19 cellular contexts compared by ENCODE assay signal in genomic region chr2:157783180-157783579, GRCh38.
A peak's percentile ranks its signal among the peaks of the same experiment; 100 is the strongest.
DNase-seq lines count a peak whose midpoint lies in the region; ATAC-seq, FAIRE-seq and TF ChIP-seq lines count a peak whose summit lies in the region.
"Had no signal": no experiment of that assay in that cellular context is flagged by ENCODE, and none has a peak within 500 bp of the region (broad histone marks: within the 10 kb centered on the region; RNA-seq: fewer than 3 reads in every experiment).

No MANE protein-coding gene starts in this region.

- no peaks in the 10 kb centered on the region for H3K9me3 Mint-ChIP-seq in glutamatergic neuron (ENCODE audit: unreplicated experiment)
- H3K9me3 Mint-ChIP-seq: CD8-positive, alpha-beta memory T cell; GM23338 had no signal

- no peaks in the 10 kb centered on the region for H3K27me3 Mint-ChIP-seq in glutamatergic neuron (ENCODE audit: unreplicated experiment)
- H3K27me3 Mint-ChIP-seq: CD8-positive, alpha-beta memory T cell had no signal

- in situ Hi-C loops in HAP-1 (cut with MboI; ENCODE audit: low sequenced_read_pairs): loop anchor here (5.0 kb wide), 1 partner anchor 229 kb away; no protein-coding TSS in a partner anchor

- WGBS in A549 (ENCODE audit: missing lambda C conversion rate): 23% methylated on average over 2 of the region's 2 CpGs
- WGBS in liver: 18% methylated on average over 2 of the region's 2 CpGs
- 17 to 52% (median 17%) methylated on average over 2 of the region's 2 CpGs for WGBS in small intestine, 3 donors

- POLR2A ChIA-PET in A549 (lab: Yijun Ruan, JAX): interaction anchor here (2.8 kb wide), 1 partner anchor 93 kb away, joined by 17 read pairs; the partner anchor contains the start of gene ACVR1

- FAIRE-seq in A549 (lab: Jason Lieb, UNC) (no peak), small intestine (lab: Jason Lieb, UNC) (no peak)
- FAIRE-seq: G401.6, GM12892 had no signal

- H3K4me3 ChIP-seq in A549 (no peak overlapping the region), colonic mucosa (no peak overlapping the region), liver (ENCODE audit: low read depth in 1 of 3, low read length in 3 of 3) (no peak overlapping the region), small intestine (ENCODE audit: low read depth in 1 of 2, low read length in 2 of 2) (no peak overlapping the region), HAP-1 (no peak overlapping the region)
- H3K4me3 ChIP-seq: GM23338 had no signal

- CTCF ChIA-PET in A549 (lab: Yijun Ruan, JAX): no interaction called here

- H3K4me1 Mint-ChIP-seq in glutamatergic neuron (ENCODE audit: low read depth, unreplicated experiment): peaks cover 16% of the 10 kb centered on the region

- peak overlapping the region; percentile 12; the same call in 1 of the 3 replicates for H3K4me2 ChIP-seq in A549
- H3K4me2 ChIP-seq: GM23338 had no signal

- TF ChIP-seq CTCF in A549 (IDR thresholded peaks at IDR 0.05): no peak
- no peak for TF ChIP-seq CTCF in colonic mucosa (IDR thresholded peaks at IDR 0.05)
- TF ChIP-seq CTCF in liver (IDR thresholded peaks at IDR 0.05; ENCODE audit: low read depth, low read length, missing input control): no peak
- no peak for TF ChIP-seq CTCF in glutamatergic neuron (IDR thresholded peaks at IDR 0.05; ENCODE audit: partially characterized antibody, unreplicated experiment)

- H3K9ac ChIP-seq in colonic mucosa (ENCODE audit: low read depth in 2 of 2, low read length in 2 of 2) (peak overlapping the region in 1 of 2 donors; percentile 36), liver (ENCODE audit: low read depth in 1 of 2, low read length in 2 of 2) (no peak overlapping the region)

- no peak overlapping the region for H3K4me3 Mint-ChIP-seq in glutamatergic neuron (ENCODE audit: unreplicated experiment)
- H3K4me3 Mint-ChIP-seq: CD8-positive, alpha-beta memory T cell; GM23338 had no signal

- no peak for DNase-seq in A549 (ENCODE audit: low read depth in 1 of 2, low spot score in 1 of 2)
- no peak for DNase-seq in colonic mucosa
- DNase-seq in small intestine: peak; percentile 46
- DNase-seq in sciatic nerve (ENCODE audit: low spot score): no peak
- no peak for DNase-seq in glutamatergic neuron
- DNase-seq in HAP-1 (ENCODE audit: low spot score in 2 of 2): no peak
- DNase-seq: CD8-positive, alpha-beta memory T cell; HCEC 1CT; NCI-H1694; NCI-H2081; NCI-H2171; NCI-H524 treated with DMSO at 0.1 percent for 48 hours had no signal

- no peak for TF ChIP-seq EP300 in A549 (IDR thresholded peaks at IDR 0.05)

- H3K27ac ChIP-seq in A549 (no peak overlapping the region), colonic mucosa (peak overlapping the region; percentile 85), liver (ENCODE audit: low read depth in 1 of 2, low read length in 2 of 2) (peak overlapping the region; percentile 85 to 96), small intestine (ENCODE audit: low read depth in 1 of 2, low read length in 1 of 2) (no peak overlapping the region)
- H3K27ac ChIP-seq: C4-2B had no signal

- no peaks in the 10 kb centered on the region for H3K36me3 Mint-ChIP-seq in glutamatergic neuron (ENCODE audit: unreplicated experiment)

- no peak for TF ChIP-seq POLR2A in A549 (IDR thresholded peaks at IDR 0.05; ENCODE audit: low read length)

- TF ChIP-seq RAD21 in A549 (conservative IDR thresholded peaks at IDR 0.05 in 1 of 2, IDR thresholded peaks at IDR 0.05 in 1 of 2) (no peak), liver (IDR thresholded peaks at IDR 0.05) (peak in 1 of 2 donors; percentile 30)

- ATAC-seq in A549: no peak
- ATAC-seq in sciatic nerve: no peak
- no peak for ATAC-seq in HG03025 (IDR thresholded peaks at IDR 0.05; ENCODE audit: low FRiP score, unreplicated experiment)
- ATAC-seq: GM23338, Right ventricle myocardium inferior had no signal

- no peak overlapping the region for H3K27ac Mint-ChIP-seq in glutamatergic neuron (ENCODE audit: unreplicated experiment)
- H3K27ac Mint-ChIP-seq: GM23338 had no signal

- intact Hi-C loops in colonic mucosa (cut with DNase I) (no loop called here), sciatic nerve (cut with DNase I) (no loop called here)

- H3K4me1 ChIP-seq in A549: peaks cover 51% of the 10 kb centered on the region
- H3K4me1 ChIP-seq in colonic mucosa: no peaks in the 10 kb centered on the region
- peaks cover 8 to 55% (median 43%) of the 10 kb centered on the region in 4 donors for H3K4me1 ChIP-seq in liver (ENCODE audit: control insufficient read depth in 4 of 4, insufficient read depth in 4 of 4, low read length in 3 of 4)
- H3K4me1 ChIP-seq in small intestine (ENCODE audit: control insufficient read depth in 2 of 2, insufficient read depth in 1 of 2, low read depth in 1 of 2, low read length in 1 of 2): peaks cover 2 to 26% of the 10 kb centered on the region in 2 donors
- H3K4me1 ChIP-seq in HAP-1: peaks cover 30% of the 10 kb centered on the region

- H3K9me3 ChIP-seq in A549 (no peaks in the 10 kb centered on the region), colonic mucosa (no peaks in the 10 kb centered on the region), liver (ENCODE audit: control insufficient read depth in 4 of 4, low read length in 3 of 4) (no peaks in the 10 kb centered on the region), small intestine (ENCODE audit: control insufficient read depth, low read depth) (no peaks in the 10 kb centered on the region), HAP-1 (no peaks in the 10 kb centered on the region)

- H3K36me3 ChIP-seq in colonic mucosa (no peaks in the 10 kb centered on the region), liver (ENCODE audit: control insufficient read depth in 4 of 4, insufficient read depth in 3 of 4, low read depth in 1 of 4, low read length in 3 of 4) (peaks cover 4 to 13% (median 9%) of the 10 kb centered on the region in 4 donors), small intestine (ENCODE audit: control insufficient read depth in 2 of 2, insufficient read depth in 2 of 2, low read length in 2 of 2) (peaks cover 0 to 6% of the 10 kb centered on the region in 2 donors), HAP-1 (replicated peaks) (no peaks in the 10 kb centered on the region)

- no peaks in the 10 kb centered on the region for H3K27me3 ChIP-seq in colonic mucosa
- no peaks in the 10 kb centered on the region for H3K27me3 ChIP-seq in liver (ENCODE audit: control insufficient read depth in 4 of 4, insufficient read depth in 4 of 4, low read length in 3 of 4)
- no peaks in the 10 kb centered on the region for H3K27me3 ChIP-seq in small intestine (ENCODE audit: control insufficient read depth in 2 of 2, insufficient read depth in 2 of 2, low read length in 2 of 2)
- no peaks in the 10 kb centered on the region for H3K27me3 ChIP-seq in HAP-1 (ENCODE audit: low read depth)

TF ChIP-seq in A549, 52 proteins besides CTCF, POLR2A, EP300 and RAD21:
- TF ChIP-seq EHMT2 (IDR thresholded peaks at IDR 0.05; ENCODE audit: low read depth): no peak
- TF ChIP-seq MYC (IDR thresholded peaks at IDR 0.05; ENCODE audit: borderline replicate concordance, low read length): no peak
- TF ChIP-seq ZNF302 (CRISPR knock-in tag; IDR thresholded peaks at IDR 0.05): no peak
- no peak for TF ChIP-seq HES2 (IDR thresholded peaks at IDR 0.05)

TF ChIP-seq in liver, 16 proteins besides CTCF, POLR2A, EP300 and RAD21 (continues in another document):
- TF ChIP-seq REST (IDR thresholded peaks at IDR 0.05) (peak; percentile 40), JUND (IDR thresholded peaks at IDR 0.05) (peak in 1 of 2 donors; percentile 17), EGR1 (IDR thresholded peaks at IDR 0.05; ENCODE audit: low read depth in 2 of 2) (no peak), GABPA (IDR thresholded peaks at IDR 0.05 in 1 of 2, conservative IDR thresholded peaks at IDR 0.05 in 1 of 2) (no peak), TAF1 (conservative IDR thresholded peaks at IDR 0.05) (no peak), ATF3 (IDR thresholded peaks at IDR 0.05) (no peak), FOXA2 (IDR thresholded peaks at IDR 0.05) (peak; percentile 60), HNF4A (conservative IDR thresholded peaks at IDR 0.05) (peak; percentile 64 to 73)

Comparison
In these comparisons a context has a peak if more than half of its experiments do, and no peak if none do; other contexts are left out.
1. H3K27ac ChIP-seq: peak in colonic mucosa (single experiment) and liver (2 of 2); none in A549 (0 of 2) and small intestine (0 of 2).